In genomic region chrX:149114001-149114400, GRCh38 we compare ENCODE assay signal across 27 cellular contexts.
"Had no signal": no experiment of that assay in that cellular context is flagged by ENCODE, and none has a peak within 500 bp of the region (broad histone marks: within the 10 kb centered on the region; RNA-seq: fewer than 3 reads in every experiment).

No MANE protein-coding gene starts in this region.

- ATAC-seq: effector memory CD8-positive, alpha-beta T cell; esophagus mucosa; gastrocnemius medialis; heart left ventricle; left cardiac atrium; left lung; left ventricle myocardium superior; lower lobe of right lung; mucosa of descending colon had no signal

- DNase-seq: colonic mucosa; cortex of kidney; effector CD8-positive, alpha-beta T cell; effector memory CD8-positive, alpha-beta T cell; endodermal cell; erythroblast; esophagus squamous epithelium; foreskin fibroblast; foreskin melanocyte; gastrocnemius medialis; hypothalamus; immature natural killer cell; islet precursor cell; left cardiac atrium; left ventricle myocardium superior; lower lobe of right lung; mesenchymal stem cell; naive B cell had no signal

- H3K27ac ChIP-seq: colonic mucosa, epithelial cell of prostate, esophagus squamous epithelium, gastrocnemius medialis, heart left ventricle, hepatocyte, left lung, lower lobe of right lung had no signal

- H3K4me3 ChIP-seq: colonic mucosa, esophagus squamous epithelium, gastrocnemius medialis, heart left ventricle, hepatocyte, left lung, lower lobe of right lung, mucosa of descending colon had no signal

- H3K27me3 ChIP-seq: colonic mucosa, esophagus squamous epithelium, gastrocnemius medialis, heart left ventricle, hepatocyte, left lung had no signal

- H3K4me1 Mint-ChIP-seq: endodermal cell, immature natural killer cell, mesothelial cell of epicardium, naive B cell had no signal

- H3K4me3 Mint-ChIP-seq: dendritic cell treated with granulocyte-macrophage colony-stimulating factor and Interleukin-4, amounts not matched to agents 40 ng/mL and 50 ng/mL, for 4 days; effector memory CD8-positive, alpha-beta T cell; endodermal cell; immature natural killer cell; mesothelial cell of epicardium; naive B cell had no signal

- H3K4me1 ChIP-seq: colonic mucosa, esophagus squamous epithelium, gastrocnemius medialis, heart left ventricle, left lung, lower lobe of right lung had no signal

- FAIRE-seq: endometrium had no signal

- H3K36me3 Mint-ChIP-seq: immature natural killer cell had no signal

- H3K27me3 Mint-ChIP-seq: dendritic cell treated with granulocyte-macrophage colony-stimulating factor and Interleukin-4, amounts not matched to agents 40 ng/mL and 50 ng/mL, for 4 days; effector memory CD8-positive, alpha-beta T cell; naive B cell had no signal

- H3K9me3 ChIP-seq: colonic mucosa, esophagus squamous epithelium, gastrocnemius medialis, lower lobe of right lung had no signal

- H3K27ac Mint-ChIP-seq: dendritic cell treated with granulocyte-macrophage colony-stimulating factor and Interleukin-4, amounts not matched to agents 40 ng/mL and 50 ng/mL, for 4 days; effector memory CD8-positive, alpha-beta T cell; endodermal cell; immature natural killer cell; mesothelial cell of epicardium had no signal

- H3K36me3 ChIP-seq: colonic mucosa, esophagus squamous epithelium, gastrocnemius medialis, heart left ventricle, left lung, lower lobe of right lung had no signal
